ENCODE assay signal across 1 cellular context in genomic region chr10:98388086-98388655, GRCh38.
TF ChIP-seq lines count a peak whose summit lies in the region.

No MANE protein-coding gene starts in this region.

TF ChIP-seq in GM23338, 12 proteins besides CTCF, POLR2A, EP300 and RAD21 (continued from another document):
- TF ChIP-seq ZNF462 (CRISPR knock-in tag; IDR thresholded peaks at IDR 0.05) = no peak
